21 cellular contexts compared by ENCODE assay signal in the genomic region with DNA sequence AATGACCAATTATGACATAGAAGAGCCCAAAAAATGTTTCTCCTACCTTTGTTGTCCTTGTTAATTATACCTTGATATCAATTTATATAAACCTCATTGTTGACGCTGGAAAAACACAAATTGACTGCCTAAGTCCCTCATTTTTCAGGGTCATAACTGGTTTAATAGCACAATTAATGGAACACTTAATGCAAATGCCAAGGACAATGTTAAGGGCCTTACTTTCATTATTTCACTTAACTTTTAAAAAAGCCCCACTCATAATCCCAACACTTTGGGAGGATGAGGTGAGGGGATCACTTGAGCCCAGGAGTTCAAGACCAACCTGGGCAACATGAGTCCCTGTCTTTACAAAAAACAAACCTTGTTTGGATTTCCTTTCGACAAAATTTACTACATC. TPM values are rescaled to one million over a fixed set of nuclear protein-coding genes. Genes with fewer than 3 reads are reported as not detected.
A peak's percentile ranks its signal among the peaks of the same experiment; 100 is the strongest.
DNase-seq lines count a peak whose midpoint lies in the region; ATAC-seq, FAIRE-seq and TF ChIP-seq lines count a peak whose summit lies in the region.
"Had no signal": no experiment of that assay in that cellular context is flagged by ENCODE, and none has a peak within 500 bp of the region (broad histone marks: within the 10 kb centered on the region; RNA-seq: fewer than 3 reads in every experiment).

No MANE protein-coding gene starts in this region.

- no peak overlapping the region for H2AFZ ChIP-seq in HepG2 (ENCODE audit: low read length)
- H2AFZ ChIP-seq in SK-N-SH (ENCODE audit: low read depth) = no peak overlapping the region
- H2AFZ ChIP-seq: GM23338 had no signal

- no peak overlapping the region for H3K4me2 ChIP-seq in HepG2 (ENCODE audit: low read depth, low read length)
- H3K4me2 ChIP-seq in SK-N-SH = no peak overlapping the region
- H3K4me2 ChIP-seq: BLaER1 treated with 17β-estradiol and CSF1 and Interleukin-3, amounts not matched to agents 10 nM and 100 nM; GM23338 had no signal

- no peak overlapping the region for H3K27ac ChIP-seq in HepG2 (ENCODE audit: extremely low read length, insufficient read depth, low read length)
- no peak overlapping the region for H3K27ac ChIP-seq in right lobe of liver
- peak overlapping the region; percentile 26 to 47; a peak in 2 of 4 replicates for H3K27ac ChIP-seq in SK-N-SH (ENCODE audit: low read depth in 2 of 2, low read length in 1 of 2)
- no peak overlapping the region for H3K27ac ChIP-seq in right atrium auricular region
- H3K27ac ChIP-seq: 22Rv1; BLaER1 treated with 17β-estradiol and CSF1 and Interleukin-3, amounts not matched to agents 10 nM and 100 nM had no signal

- CTCF ChIA-PET in HepG2 (lab: Yijun Ruan, JAX; ENCODE audit: low intra/inter-chr PET ratio, low total read pairs) (no interaction called here), SK-N-SH (lab: Yijun Ruan, JAX) (interaction anchor here (0.8 to 1.7 kb wide), 4 partner anchors 113 to 165 kb away, joined by 3 to 8 read pairs (median 4); no protein-coding TSS in a partner anchor), Caco-2 (lab: Charles Lee) (no interaction called here)

- H3K36me3 ChIP-seq in HepG2 (replicated peaks in 1 of 2; ENCODE audit: control insufficient read depth in 1 of 2, insufficient read depth in 2 of 2, low read length in 2 of 2) (peaks cover 10 to 48% of the 10 kb centered on the region in 2 experiments), right lobe of liver (peaks cover 7 to 36% (median 13%) of the 10 kb centered on the region in 4 donors), SK-N-SH (replicated peaks in 1 of 2; ENCODE audit: control insufficient read depth in 1 of 2, insufficient read depth in 2 of 2, low read length in 1 of 2) (peaks cover 79 to 89% of the 10 kb centered on the region in 2 experiments), Caco-2 (ENCODE audit: control insufficient read depth, insufficient read depth, low read length) (peaks cover 5% of the 10 kb centered on the region), right atrium auricular region (peaks cover 54% of the 10 kb centered on the region)

- in situ Hi-C loops in HepG2 (cut with HindIII; ENCODE audit: extremely low pct_ligation_motif_present, low pct_unique_long_range_greater_than_20kb) = loop anchor here (5.0 kb wide), 1 partner anchor 121 kb away; no protein-coding TSS in a partner anchor

- H3K9me3 ChIP-seq in HepG2 (ENCODE audit: low read length) = no peaks in the 10 kb centered on the region
- H3K9me3 ChIP-seq in right lobe of liver = no peaks in the 10 kb centered on the region
- no peaks in the 10 kb centered on the region for H3K9me3 ChIP-seq in SK-N-SH
- H3K9me3 ChIP-seq in Caco-2 = no peaks in the 10 kb centered on the region
- H3K9me3 ChIP-seq in right atrium auricular region = no peaks in the 10 kb centered on the region
- H3K9me3 ChIP-seq: BLaER1 treated with 17β-estradiol and CSF1 and Interleukin-3, amounts not matched to agents 10 nM and 100 nM had no signal

- no peak overlapping the region for H3K4me3 Mint-ChIP-seq in chondrocyte (ENCODE audit: unreplicated experiment)
- no peak overlapping the region for H3K4me3 Mint-ChIP-seq in mesothelial cell of epicardium
- no peak overlapping the region for H3K4me3 Mint-ChIP-seq in Caco-2 (ENCODE audit: unreplicated experiment)
- H3K4me3 Mint-ChIP-seq: CD8-positive, alpha-beta T cell; GM23338; IgD-negative memory B cell had no signal

- H3K27ac Mint-ChIP-seq in chondrocyte (ENCODE audit: unreplicated experiment) = peak overlapping the region; percentile 8
- H3K27ac Mint-ChIP-seq in mesothelial cell of epicardium = no peak overlapping the region
- H3K27ac Mint-ChIP-seq in Caco-2 (ENCODE audit: unreplicated experiment) = no peak overlapping the region
- H3K27ac Mint-ChIP-seq: CD8-positive, alpha-beta T cell; GM23338; IgD-negative memory B cell had no signal

- ATAC-seq in HepG2 (no peak), right lobe of liver (no peak)
- ATAC-seq: CD8-positive, alpha-beta T cell; GM23338 had no signal

- no peak for TF ChIP-seq POLR2A in HepG2 (IDR thresholded peaks at IDR 0.05; ENCODE audit: insufficient read depth in 1 of 2, low read depth in 2 of 2, low read length in 2 of 2)
- TF ChIP-seq POLR2A in right lobe of liver (IDR thresholded peaks at IDR 0.05) = no peak

- TF ChIP-seq RAD21 in HepG2 (CRISPR knock-in tag; IDR thresholded peaks at IDR 0.05) (no peak), SK-N-SH (IDR thresholded peaks at IDR 0.05; ENCODE audit: low read length) (no peak)

- peaks cover 43% of the 10 kb centered on the region for H3K4me1 ChIP-seq in HepG2 (ENCODE audit: insufficient read depth, low read length)
- peaks cover 0 to 26% (median 11%) of the 10 kb centered on the region in 4 donors for H3K4me1 ChIP-seq in right lobe of liver
- H3K4me1 ChIP-seq in SK-N-SH (ENCODE audit: control insufficient read depth in 1 of 2, insufficient read depth in 2 of 2, low read depth in 1 of 2, low read length in 1 of 2) = peaks cover 0 to 3% of the 10 kb centered on the region in 2 experiments; a peak in 2 of 4 replicates
- no peaks in the 10 kb centered on the region for H3K4me1 ChIP-seq in Caco-2
- H3K4me1 ChIP-seq in right atrium auricular region = peaks cover 0 to 6% of the 10 kb centered on the region in 2 donors

- H3K27me3 Mint-ChIP-seq in chondrocyte (ENCODE audit: low read depth) = no peaks in the 10 kb centered on the region
- H3K27me3 Mint-ChIP-seq in mesothelial cell of epicardium (ENCODE audit: low read depth) = no peaks in the 10 kb centered on the region
- no peaks in the 10 kb centered on the region for H3K27me3 Mint-ChIP-seq in Caco-2 (ENCODE audit: insufficient read depth, unreplicated experiment)
- H3K27me3 Mint-ChIP-seq: IgD-negative memory B cell had no signal

- FAIRE-seq in HepG2 (lab: Jason Lieb, UNC) = no peak
- FAIRE-seq: GM12891, GM18507, HTR-8/SVneo had no signal

- 99% methylated on average over 2 of the region's 2 CpGs for WGBS in HepG2 (ENCODE audit: low lambda C conversion rate)
- 88% methylated on average over 2 of the region's 2 CpGs for WGBS in right lobe of liver (ENCODE audit: insufficient coverage, low coverage, low lambda C conversion rate, missing lambda C conversion rate)
- WGBS in SK-N-SH (ENCODE audit: low lambda C conversion rate) = 89% methylated on average over 2 of the region's 2 CpGs

- POLR2A ChIA-PET in HepG2 (lab: Yijun Ruan, JAX) = interaction anchor here (1.0 kb wide), 1 partner anchor 30 kb away, joined by 5 read pairs; no protein-coding TSS in a partner anchor
- POLR2A ChIA-PET in SK-N-SH (lab: Yijun Ruan, JAX) = no interaction called here
- POLR2A ChIA-PET in Caco-2 (lab: Charles Lee) = no interaction called here

- H3K4me1 Mint-ChIP-seq in chondrocyte (ENCODE audit: low read depth) (peaks cover 22% of the 10 kb centered on the region), mesothelial cell of epicardium (no peaks in the 10 kb centered on the region), Caco-2 (ENCODE audit: low read depth, unreplicated experiment) (peaks cover 7% of the 10 kb centered on the region)
- H3K4me1 Mint-ChIP-seq: GM23338 had no signal

- intact Hi-C loops in HepG2 (cut with micrococcal nuclease; ENCODE audit: unreplicated experiment) = no loop called here
- intact Hi-C loops in right lobe of liver (cut with DNase I) = no loop called here
- intact Hi-C loops in Caco-2 (cut with micrococcal nuclease; ENCODE audit: unreplicated experiment) = no loop called here

- BruUV-seq in HepG2 (replicated peaks; lab: Mats Ljungman, UMichigan) = no TSS peak
- BruUV-seq in Caco-2 (replicated peaks; lab: Mats Ljungman, UMichigan) = no TSS peak

- no peak overlapping the region for H3K4me3 ChIP-seq in HepG2 (replicated peaks in 1 of 3; ENCODE audit: insufficient read depth in 1 of 3, low read depth in 2 of 3, low read length in 3 of 3)
- H3K4me3 ChIP-seq in right lobe of liver = no peak overlapping the region
- no peak overlapping the region for H3K4me3 ChIP-seq in SK-N-SH (ENCODE audit: low read depth in 2 of 2, low read length in 1 of 2)
- H3K4me3 ChIP-seq in Caco-2 (ENCODE audit: low read depth, low read length) = no peak overlapping the region
- H3K4me3 ChIP-seq in right atrium auricular region = no peak overlapping the region
- H3K4me3 ChIP-seq: BLaER1 treated with 17β-estradiol and CSF1 and Interleukin-3, amounts not matched to agents 10 nM and 100 nM; GM23338 had no signal

- H3K9ac ChIP-seq in HepG2 (ENCODE audit: insufficient read depth, low read depth, low read length) (no peak overlapping the region), SK-N-SH (no peak overlapping the region)
- H3K9ac ChIP-seq: BLaER1 treated with 17β-estradiol and CSF1 and Interleukin-3, amounts not matched to agents 10 nM and 100 nM had no signal

- no peak for TF ChIP-seq CTCF in HepG2 (CRISPR knock-in tag; IDR thresholded peaks at IDR 0.05)
- TF ChIP-seq CTCF in right lobe of liver (IDR thresholded peaks at IDR 0.05) = no peak
- no peak for TF ChIP-seq CTCF in SK-N-SH (IDR thresholded peaks at IDR 0.05)
- no peak for TF ChIP-seq CTCF in chondrocyte (IDR thresholded peaks at IDR 0.05)
- no peak for TF ChIP-seq CTCF in mesothelial cell of epicardium (IDR thresholded peaks at IDR 0.05; ENCODE audit: unreplicated experiment)
- TF ChIP-seq CTCF in Caco-2 (IDR thresholded peaks at IDR 0.05; ENCODE audit: insufficient read depth in 1 of 2, low read depth in 1 of 2, low read length in 1 of 2, severe bottlenecking in 1 of 2, unreplicated experiment in 1 of 2) = no peak
- TF ChIP-seq CTCF in right atrium auricular region (IDR thresholded peaks at IDR 0.05) = no peak

- H4K20me1 ChIP-seq in HepG2 (ENCODE audit: insufficient read depth, low read length) (peaks cover 22% of the 10 kb centered on the region; the same call in 1 of the 2 replicates), SK-N-SH (ENCODE audit: insufficient read depth) (peaks cover 43% of the 10 kb centered on the region)

- no peaks in the 10 kb centered on the region for H3K27me3 ChIP-seq in HepG2 (ENCODE audit: control insufficient read depth in 1 of 2, insufficient read depth in 2 of 2, low read length in 2 of 2)
- no peaks in the 10 kb centered on the region for H3K27me3 ChIP-seq in right lobe of liver
- H3K27me3 ChIP-seq in SK-N-SH (ENCODE audit: insufficient read depth) = no peaks in the 10 kb centered on the region
- H3K27me3 ChIP-seq in Caco-2 (replicated peaks; ENCODE audit: control insufficient read depth, insufficient read depth, low read length) = no peaks in the 10 kb centered on the region
- no peaks in the 10 kb centered on the region for H3K27me3 ChIP-seq in right atrium auricular region
- H3K27me3 ChIP-seq: BLaER1 treated with 17β-estradiol and CSF1 and Interleukin-3, amounts not matched to agents 10 nM and 100 nM had no signal

- H3K9me3 Mint-ChIP-seq in chondrocyte (ENCODE audit: low read depth) = no peaks in the 10 kb centered on the region
- no peaks in the 10 kb centered on the region for H3K9me3 Mint-ChIP-seq in mesothelial cell of epicardium
- H3K9me3 Mint-ChIP-seq in Caco-2 (ENCODE audit: unreplicated experiment) = no peaks in the 10 kb centered on the region
- H3K9me3 Mint-ChIP-seq: CD8-positive, alpha-beta T cell; GM23338; IgD-negative memory B cell had no signal

- H3K79me2 ChIP-seq in HepG2 (ENCODE audit: insufficient read depth, low read length) = peaks cover 17% of the 10 kb centered on the region
- peaks cover 46% of the 10 kb centered on the region for H3K79me2 ChIP-seq in SK-N-SH (ENCODE audit: insufficient read depth)

- TF ChIP-seq EP300 in HepG2 (IDR thresholded peaks at IDR 0.05; ENCODE audit: low read depth in 2 of 2, low read length in 2 of 2) = no peak
- TF ChIP-seq EP300 in HepG2 (CRISPR knock-in tag; IDR thresholded peaks at IDR 0.05; ENCODE audit: borderline replicate concordance) = no peak
- TF ChIP-seq EP300 in SK-N-SH (IDR thresholded peaks at IDR 0.05; ENCODE audit: borderline replicate concordance in 1 of 2, low read depth in 1 of 2, low read length in 1 of 2) = no peak

- DNase-seq in HepG2 (ENCODE audit: low spot score) (no peak), right lobe of liver (no peak), SK-N-SH (no peak), chondrocyte (ENCODE audit: low spot score) (no peak), mesothelial cell of epicardium (ENCODE audit: low spot score in 2 of 2, unreplicated experiment in 2 of 2) (no peak), Caco-2 (no peak), right atrium auricular region (ENCODE audit: low spot score) (no peak)
- DNase-seq: CD8-positive, alpha-beta T cell; DMS 273 treated with DMSO at 0.1 percent for 48 hours; DMS53; DND-41; EL; HCEC 1CT had no signal

- no peaks in the 10 kb centered on the region for H3K9me2 ChIP-seq in SK-N-SH

- H3K36me3 Mint-ChIP-seq in chondrocyte (ENCODE audit: low read depth) (peaks cover 39% of the 10 kb centered on the region), mesothelial cell of epicardium (peaks cover 46% of the 10 kb centered on the region), Caco-2 (ENCODE audit: insufficient read depth, unreplicated experiment) (peaks cover 86% of the 10 kb centered on the region)

- H3F3A ChIP-seq in SK-N-SH (replicated peaks; ENCODE audit: insufficient read depth) = peaks cover 96% of the 10 kb centered on the region

RNA-seq across cellular contexts. Expression of gene STPG4, which starts 3.5 kb away (rescaled TPM):
- total RNA-seq in HepG2 (2016; rRNA removed; fragmentation: Illumina TruSeq; extraction: Trizol) = 0.15 TPM in 2 replicates
- total RNA-seq in HepG2 (2016; cell fraction: cytosol; rRNA removed; fragmentation: Illumina TruSeq; extraction: Trizol; ENCODE audit: low read depth) = 0.53 and 1.1 TPM in 2 replicates
- total RNA-seq in HepG2 (2016; cell fraction: insoluble cytoplasmic fraction; rRNA removed; fragmentation: Illumina TruSeq; extraction: Trizol) = 0.28 TPM in 1 of 2 replicates, not detected in the other
- total RNA-seq in HepG2 (2016; cell fraction: membrane; rRNA removed; fragmentation: Illumina TruSeq; extraction: Trizol) = 0.34 and 0.71 TPM in 2 replicates
- 0.41 and 0.75 TPM in 2 replicates for total RNA-seq in HepG2 (2016; cell fraction: nucleus; rRNA removed; fragmentation: Illumina TruSeq; extraction: Trizol)
- polyA plus RNA-seq in HepG2 (2011; rRNA removed) = 0.11 and 0.20 TPM in 2 replicates
- polyA plus RNA-seq in HepG2 (2011; cell fraction: cytosol; rRNA removed) = not detected in 2 replicates
- 0.19 and 0.80 TPM in 2 replicates for polyA plus RNA-seq in HepG2 (2011; cell fraction: nucleus; rRNA removed)
- 0.17 and 0.27 TPM in 2 replicates for polyA plus RNA-seq in HepG2 (2012)
- polyA plus RNA-seq in HepG2 (2016; cell fraction: cytosol; fragmentation: Illumina TruSeq; extraction: Trizol; ENCODE audit: low read depth) = not detected in 2 replicates
- not detected in 2 replicates for polyA plus RNA-seq in HepG2 (2016; cell fraction: insoluble cytoplasmic fraction; fragmentation: Illumina TruSeq; extraction: Trizol; ENCODE audit: low read depth)
- polyA plus RNA-seq in HepG2 (2016; cell fraction: membrane; fragmentation: Illumina TruSeq; extraction: Trizol; ENCODE audit: low read depth) = not detected in 2 replicates
- polyA plus RNA-seq in HepG2 (2016; cell fraction: nucleus; fragmentation: Illumina TruSeq; extraction: Trizol; ENCODE audit: insufficient read depth, low read depth) = not detected in 2 replicates
- 0.23 and 0.32 TPM in 2 replicates for polyA minus RNA-seq in HepG2 (2011; rRNA and poly(A)+ RNA removed; ENCODE audit: low replicate concordance)
- not detected in 2 replicates for polyA minus RNA-seq in HepG2 (2011; cell fraction: cytosol; rRNA and poly(A)+ RNA removed)
- polyA minus RNA-seq in HepG2 (2011; cell fraction: nucleus; rRNA and poly(A)+ RNA removed) = 1.5 and 2.6 TPM in 2 replicates
- not detected for total RNA-seq in right lobe of liver
- 0.20 and 0.21 TPM in 2 replicates for polyA plus RNA-seq in SK-N-SH (2012; rRNA removed)
- polyA plus RNA-seq in SK-N-SH (2012; cell fraction: cytosol; rRNA removed) = 0.08 and 0.12 TPM in 2 replicates
- polyA plus RNA-seq in SK-N-SH (2012; cell fraction: nucleus; rRNA removed) = 0.54 and 0.77 TPM in 2 replicates
- total RNA-seq in chondrocyte = 0.25 to 0.58 TPM (median 0.28 TPM) in 3 replicates
- total RNA-seq in mesothelial cell of epicardium = 0.27 to 0.52 TPM in 2 of 3 replicates, not detected in the other
- total RNA-seq in Caco-2 (2022) = 0.46 and 0.79 TPM in 2 replicates
- total RNA-seq in right atrium auricular region = not detected
- total RNA-seq: G401 had no signal
- polyA plus RNA-seq: GM23338, IgD-negative memory B cell had no signal

RNA-seq across cellular contexts. Expression of gene CALM2, which starts 17.7 kb away (rescaled TPM):
- 1,135 and 1,941 TPM in 2 replicates for total RNA-seq in HepG2 (2016; rRNA removed; fragmentation: Illumina TruSeq; extraction: Trizol)
- 204 and 218 TPM in 2 replicates for total RNA-seq in HepG2 (2016; cell fraction: cytosol; rRNA removed; fragmentation: Illumina TruSeq; extraction: Trizol; ENCODE audit: low read depth)
- total RNA-seq in HepG2 (2016; cell fraction: insoluble cytoplasmic fraction; rRNA removed; fragmentation: Illumina TruSeq; extraction: Trizol) = 1,133 and 2,031 TPM in 2 replicates
- total RNA-seq in HepG2 (2016; cell fraction: membrane; rRNA removed; fragmentation: Illumina TruSeq; extraction: Trizol) = 342 and 376 TPM in 2 replicates
- 391 and 398 TPM in 2 replicates for total RNA-seq in HepG2 (2016; cell fraction: nucleus; rRNA removed; fragmentation: Illumina TruSeq; extraction: Trizol)
- polyA plus RNA-seq in HepG2 (2011; rRNA removed) = 199 and 375 TPM in 2 replicates
- 180 and 322 TPM in 2 replicates for polyA plus RNA-seq in HepG2 (2011; cell fraction: cytosol; rRNA removed)
- 56.5 and 80.7 TPM in 2 replicates for polyA plus RNA-seq in HepG2 (2011; cell fraction: nucleus; rRNA removed)
- 523 and 688 TPM in 2 replicates for polyA plus RNA-seq in HepG2 (2012)
- 147 and 158 TPM in 2 replicates for polyA plus RNA-seq in HepG2 (2016; cell fraction: cytosol; fragmentation: Illumina TruSeq; extraction: Trizol; ENCODE audit: low read depth)
- 1,845 and 2,024 TPM in 2 replicates for polyA plus RNA-seq in HepG2 (2016; cell fraction: insoluble cytoplasmic fraction; fragmentation: Illumina TruSeq; extraction: Trizol; ENCODE audit: low read depth)
- polyA plus RNA-seq in HepG2 (2016; cell fraction: membrane; fragmentation: Illumina TruSeq; extraction: Trizol; ENCODE audit: low read depth) = 291 and 300 TPM in 2 replicates
- polyA plus RNA-seq in HepG2 (2016; cell fraction: nucleus; fragmentation: Illumina TruSeq; extraction: Trizol; ENCODE audit: insufficient read depth, low read depth) = 648 and 664 TPM in 2 replicates
- polyA minus RNA-seq in HepG2 (2011; rRNA and poly(A)+ RNA removed; ENCODE audit: low replicate concordance) = 41.7 and 64.0 TPM in 2 replicates
- polyA minus RNA-seq in HepG2 (2011; cell fraction: cytosol; rRNA and poly(A)+ RNA removed) = 133 and 146 TPM in 2 replicates
- polyA minus RNA-seq in HepG2 (2011; cell fraction: nucleus; rRNA and poly(A)+ RNA removed) = 169 and 178 TPM in 2 replicates
- 100 to 1,000 TPM; 130 to 301 (median 227) TPM for total RNA-seq in right lobe of liver
- 401 and 491 TPM in 2 replicates for polyA plus RNA-seq in SK-N-SH (2012; rRNA removed)
- polyA plus RNA-seq in SK-N-SH (2012; cell fraction: cytosol; rRNA removed) = 795 and 1,236 TPM in 2 replicates
- polyA plus RNA-seq in SK-N-SH (2012; cell fraction: nucleus; rRNA removed) = 77.3 and 188 TPM in 2 replicates
- 677 to 769 TPM (median 696 TPM) in 3 replicates for total RNA-seq in chondrocyte
- 308 to 312 TPM (median 309 TPM) in 3 replicates for total RNA-seq in mesothelial cell of epicardium
- 806 and 843 TPM in 2 replicates for total RNA-seq in Caco-2 (2022)
- total RNA-seq in right atrium auricular region = 100 to 1,000 TPM; 435 to 481 TPM

Comparison
In these comparisons a context has a peak if more than half of its experiments do, and no peak if none do; other contexts are left out.
1. H3K27ac ChIP-seq: peak in SK-N-SH (2 of 2); none in HepG2 (single experiment), right lobe of liver (0 of 3) and right atrium auricular region (0 of 2).
2. Of the 25 proteins assayed by ChIP-seq in both HepG2 and SK-N-SH: peak only in HepG2: none; only in SK-N-SH: FOSL2; in both: POLR2AphosphoS5; in neither: 23.